Comparison of ENCODE assay signal across 27 cellular contexts in the genomic region with DNA sequence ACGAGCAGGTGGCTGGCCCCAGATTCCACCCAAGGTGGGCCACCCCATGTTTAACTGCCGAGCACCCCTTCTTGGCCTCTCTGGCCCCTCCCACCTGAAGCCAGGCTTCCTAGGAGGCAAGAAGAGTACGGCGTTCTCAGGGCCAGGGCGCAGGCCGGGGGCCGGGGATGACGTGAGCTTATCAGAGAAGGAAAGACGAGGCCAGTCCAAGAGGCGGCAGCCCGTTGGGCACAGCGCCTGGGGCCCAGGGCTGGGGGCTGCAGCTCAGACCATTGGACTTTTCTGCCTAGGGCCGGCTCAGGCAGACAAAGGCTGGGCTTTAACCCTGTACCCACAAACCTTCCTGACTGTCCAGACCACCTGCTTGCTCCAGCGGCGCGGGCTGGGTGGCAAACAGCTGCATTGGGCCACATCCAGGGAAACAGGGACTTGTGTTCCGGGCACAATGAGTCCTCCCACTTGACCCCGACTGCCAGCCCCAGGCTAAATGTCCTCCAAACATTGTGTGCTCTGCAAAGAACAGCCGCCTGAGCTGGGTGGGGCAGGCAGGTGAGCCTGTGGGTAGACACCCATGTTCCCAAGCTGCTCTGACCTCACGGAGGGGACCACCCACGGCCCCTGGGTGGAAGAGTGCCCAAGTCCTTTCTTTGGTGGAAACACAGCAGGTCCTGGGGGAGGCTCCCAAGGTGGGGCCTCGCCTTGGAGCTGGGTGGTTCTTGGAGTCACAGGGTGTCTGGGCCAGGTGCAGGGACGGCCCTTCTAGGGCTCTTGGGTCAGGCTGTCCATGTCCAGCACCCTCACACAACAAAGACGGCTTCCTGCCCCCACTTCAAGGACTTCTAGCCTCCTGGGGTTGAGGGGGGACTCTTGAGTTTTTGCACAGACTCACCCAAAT. TPM values are rescaled to one million over a fixed set of nuclear protein-coding genes. Genes with fewer than 3 reads are reported as not detected.
DNase-seq lines count a peak whose midpoint lies in the region; TF ChIP-seq lines count a peak whose summit lies in the region.
"Had no signal": no experiment of that assay in that cellular context is flagged by ENCODE, and none has a peak within 500 bp of the region (broad histone marks: within the 10 kb centered on the region; RNA-seq: fewer than 3 reads in every experiment).

No MANE protein-coding gene starts in this region.

- H3K36me3 Mint-ChIP-seq in activated CD4-positive, alpha-beta memory T cell treated with anti-CD3 and anti-CD28 coated beads, Interleukin-2, amount 10 ng/mL, durations not matched to agents 7 days and 5 days (ENCODE audit: low read depth) = no peaks in the 10 kb centered on the region
- H3K36me3 Mint-ChIP-seq: activated CD4-positive, alpha-beta memory T cell treated with anti-CD3 and anti-CD28 coated beads for 36 hours; natural killer cell treated with Interleukin-12 subunit alpha and Interleukin-12 subunit beta and Interleukin-15 and Interleukin-18, amount 100 ng/mL, for 72 hours; stimulated activated effector memory CD8-positive, alpha-beta T cell treated with anti-CD3 and anti-CD28 coated beads, Interleukin-12 subunit alpha, Interleukin-12 subunit beta, amount 100 ng/mL, for 72 hours had no signal

- no CpG with 5 or more reads among the region's 24 CpGs for WGBS in neuronal stem cell (ENCODE audit: extremely low coverage in 2 of 2, insufficient read length in 2 of 2, insufficient replicate concordance in 1 of 2), 2 donors

- peaks cover 4% of the 10 kb centered on the region for H3K79me1 ChIP-seq in neuronal stem cell (ENCODE audit: low read depth, low read length)

- H3K4me2 ChIP-seq in neuronal stem cell (ENCODE audit: insufficient read depth, low read length, poor library complexity, severe bottlenecking) = no peak overlapping the region

- H3K18ac ChIP-seq in neuronal stem cell (ENCODE audit: low read length) = no peak overlapping the region

- H2AK5ac ChIP-seq in neuronal stem cell (ENCODE audit: low read depth, low read length) = peak overlapping the region; percentile 26

- H3K36me3 ChIP-seq in neuronal stem cell (replicated peaks in 1 of 2; ENCODE audit: control insufficient read depth in 2 of 2, insufficient read depth in 2 of 2, low read length in 2 of 2) = peaks cover 0 to 6% of the 10 kb centered on the region in 2 donors
- H3K36me3 ChIP-seq: suprapubic skin had no signal

- CTCF ChIA-PET in activated CD4-positive, alpha-beta memory T cell treated with anti-CD3 and anti-CD28 coated beads, Interleukin-2, amount 10 ng/mL, durations not matched to agents 7 days and 5 days (lab: Charles Lee) = no interaction called here

- H2BK5ac ChIP-seq in neuronal stem cell (ENCODE audit: low read length) = peak overlapping the region; percentile 24

- peak overlapping the region in 1 of 2 donors; percentile 54 for H3K4me3 ChIP-seq in neuronal stem cell (ENCODE audit: low read length in 2 of 2)
- H3K4me3 ChIP-seq: esophagus muscularis mucosa, gastroesophageal sphincter, suprapubic skin had no signal

- no peaks in the 10 kb centered on the region for H3K9me3 Mint-ChIP-seq in activated CD4-positive, alpha-beta memory T cell treated with anti-CD3 and anti-CD28 coated beads, Interleukin-2, amount 10 ng/mL, durations not matched to agents 7 days and 5 days
- H3K9me3 Mint-ChIP-seq: activated B cell treated with CpG ODN at 0.5 μM for 24 hours; activated CD4-positive, alpha-beta memory T cell treated with anti-CD3 and anti-CD28 coated beads for 36 hours; natural killer cell treated with Interleukin-12 subunit alpha and Interleukin-12 subunit beta and Interleukin-15 and Interleukin-18, amount 100 ng/mL, for 72 hours; stimulated activated effector memory CD8-positive, alpha-beta T cell treated with anti-CD3 and anti-CD28 coated beads, Interleukin-12 subunit alpha, Interleukin-12 subunit beta, amount 100 ng/mL, for 72 hours; T-helper 2 cell treated with Interferon-gamma antibody and Interleukin-4, amounts not matched to agents 5 μg/mL and 100 μg/mL, for 36 hours had no signal

- no peak overlapping the region for H3K4ac ChIP-seq in neuronal stem cell (ENCODE audit: low read length)

- DNase-seq in COLO668 (lab: John Stamatoyannopoulos, UW; ENCODE audit: unreplicated experiment) (peak; percentile 88), neuronal stem cell (ENCODE audit: low spot score) (no peak), NCI-H226 (no peak), COLO829 (ENCODE audit: low spot score) (no peak)
- no peak for DNase-seq in activated CD4-positive, alpha-beta memory T cell treated with anti-CD3 and anti-CD28 coated beads, Interleukin-2, amount 10 ng/mL, durations not matched to agents 7 days and 5 days
- DNase-seq in central memory CD4-positive, alpha-beta T cell = no peak
- DNase-seq: activated B cell treated with CpG ODN at 0.5 μM for 24 hours; activated CD4-positive, alpha-beta memory T cell treated with anti-CD3 and anti-CD28 coated beads for 36 hours; activated gamma-delta T cell treated with Interleukin-2 at 50 U/mL for 16 hours; activated T-cell treated with anti-CD3 and anti-CD28 coated beads for 4 hours; DMS79 treated with DMSO at 0.1 percent for 48 hours; effector memory CD4-positive, alpha-beta T cell; KG1; NCI-H2081; stimulated activated CD4-positive, alpha-beta T cell treated with anti-CD3 and anti-CD28 coated beads, Interleukin-2, amount 100 ng/mL, for 24 hours had no signal

- no peak overlapping the region for H3K9ac ChIP-seq in neuronal stem cell (ENCODE audit: low read depth, low read length, poor library complexity)

- H4K8ac ChIP-seq in neuronal stem cell (ENCODE audit: low read depth, low read length) = no peak overlapping the region

- no peak overlapping the region for H3K14ac ChIP-seq in neuronal stem cell (ENCODE audit: low read length)

- H3K4me1 ChIP-seq in neuronal stem cell (ENCODE audit: control insufficient read depth in 2 of 2, insufficient read depth in 1 of 2, low read depth in 1 of 2, low read length in 2 of 2) = peaks cover 0 to 7% of the 10 kb centered on the region in 2 donors
- H3K4me1 ChIP-seq: gastroesophageal sphincter had no signal

- peaks cover 0 to 4% of the 10 kb centered on the region in 2 donors for H3K9me3 ChIP-seq in neuronal stem cell (replicated peaks in 1 of 2; ENCODE audit: control insufficient read depth in 2 of 2, insufficient read depth in 1 of 2, low read depth in 1 of 2, low read length in 2 of 2)
- H3K9me3 ChIP-seq: esophagus muscularis mucosa, gastroesophageal sphincter, suprapubic skin had no signal

- no peak overlapping the region for H3K23ac ChIP-seq in neuronal stem cell (ENCODE audit: low read depth, low read length, poor library complexity)

- no peak overlapping the region for H2AFZ ChIP-seq in neuronal stem cell (ENCODE audit: low read length)

- no peak overlapping the region for H2BK120ac ChIP-seq in neuronal stem cell (ENCODE audit: low read depth, low read length)

- H4K91ac ChIP-seq in neuronal stem cell (ENCODE audit: low read depth, low read length, poor library complexity) = no peak overlapping the region

- H3K27ac ChIP-seq in 22Rv1 (peak overlapping the region; percentile 62), VCaP (peak overlapping the region; percentile 20; the same call in 1 of the 2 replicates), neuronal stem cell (replicated peaks; ENCODE audit: low read length) (no peak overlapping the region)
- H3K27ac ChIP-seq: esophagus muscularis mucosa, gastroesophageal sphincter, suprapubic skin had no signal

- TF ChIP-seq CTCF in 22Rv1 (IDR thresholded peaks at IDR 0.05) = no peak
- TF ChIP-seq CTCF in VCaP (conservative IDR thresholded peaks at IDR 0.05) = no peak

- POLR2A ChIA-PET in activated CD4-positive, alpha-beta memory T cell treated with anti-CD3 and anti-CD28 coated beads, Interleukin-2, amount 10 ng/mL, durations not matched to agents 7 days and 5 days (lab: Charles Lee) = no interaction called here

- no peak overlapping the region for H3K27ac Mint-ChIP-seq in activated CD4-positive, alpha-beta memory T cell treated with anti-CD3 and anti-CD28 coated beads, Interleukin-2, amount 10 ng/mL, durations not matched to agents 7 days and 5 days
- H3K27ac Mint-ChIP-seq: activated B cell treated with CpG ODN at 0.5 μM for 24 hours; activated CD4-positive, alpha-beta memory T cell treated with anti-CD3 and anti-CD28 coated beads for 36 hours; brain; CD4-positive, alpha-beta memory T cell; natural killer cell treated with Interleukin-12 subunit alpha and Interleukin-12 subunit beta and Interleukin-15 and Interleukin-18, amount 100 ng/mL, for 72 hours; stimulated activated effector memory CD8-positive, alpha-beta T cell treated with anti-CD3 and anti-CD28 coated beads, Interleukin-12 subunit alpha, Interleukin-12 subunit beta, amount 100 ng/mL, for 72 hours; T-helper 2 cell treated with Interferon-gamma antibody and Interleukin-4, amounts not matched to agents 5 μg/mL and 100 μg/mL, for 36 hours had no signal

- H2BK15ac ChIP-seq in neuronal stem cell (ENCODE audit: low read length) = no peak overlapping the region

- no peaks in the 10 kb centered on the region for H3K4me1 Mint-ChIP-seq in activated CD4-positive, alpha-beta memory T cell treated with anti-CD3 and anti-CD28 coated beads, Interleukin-2, amount 10 ng/mL, durations not matched to agents 7 days and 5 days
- H3K4me1 Mint-ChIP-seq: brain; CD4-positive, alpha-beta memory T cell; stimulated activated effector memory CD8-positive, alpha-beta T cell treated with anti-CD3 and anti-CD28 coated beads, Interleukin-12 subunit alpha, Interleukin-12 subunit beta, amount 100 ng/mL, for 72 hours had no signal

- H2BK12ac ChIP-seq in neuronal stem cell (ENCODE audit: low read length) = no peak overlapping the region

- H3K27me3 Mint-ChIP-seq in activated CD4-positive, alpha-beta memory T cell treated with anti-CD3 and anti-CD28 coated beads, Interleukin-2, amount 10 ng/mL, durations not matched to agents 7 days and 5 days = no peaks in the 10 kb centered on the region
- H3K27me3 Mint-ChIP-seq: activated B cell treated with CpG ODN at 0.5 μM for 24 hours; activated CD4-positive, alpha-beta memory T cell treated with anti-CD3 and anti-CD28 coated beads for 36 hours; CD4-positive, alpha-beta memory T cell; natural killer cell treated with Interleukin-12 subunit alpha and Interleukin-12 subunit beta and Interleukin-15 and Interleukin-18, amount 100 ng/mL, for 72 hours had no signal

- H3K4me3 Mint-ChIP-seq in activated CD4-positive, alpha-beta memory T cell treated with anti-CD3 and anti-CD28 coated beads, Interleukin-2, amount 10 ng/mL, durations not matched to agents 7 days and 5 days = no peak overlapping the region
- H3K4me3 Mint-ChIP-seq: activated B cell treated with CpG ODN at 0.5 μM for 24 hours; activated CD4-positive, alpha-beta memory T cell treated with anti-CD3 and anti-CD28 coated beads for 36 hours; brain; CD4-positive, alpha-beta memory T cell; natural killer cell treated with Interleukin-12 subunit alpha and Interleukin-12 subunit beta and Interleukin-15 and Interleukin-18, amount 100 ng/mL, for 72 hours; stimulated activated effector memory CD8-positive, alpha-beta T cell treated with anti-CD3 and anti-CD28 coated beads, Interleukin-12 subunit alpha, Interleukin-12 subunit beta, amount 100 ng/mL, for 72 hours; T-helper 2 cell treated with Interferon-gamma antibody and Interleukin-4, amounts not matched to agents 5 μg/mL and 100 μg/mL, for 36 hours had no signal

- H3K27me3 ChIP-seq in neuronal stem cell (ENCODE audit: control insufficient read depth in 3 of 3, insufficient read depth in 3 of 3, low read depth in 1 of 3, low read length in 3 of 3) = peaks cover 0 to 7% (median 0%) of the 10 kb centered on the region in 3 experiments
- H3K27me3 ChIP-seq: esophagus muscularis mucosa, gastroesophageal sphincter, suprapubic skin had no signal

RNA-seq across cellular contexts. Expression of a gene that starts 21.9 kb away (rescaled TPM):
- 0.01 TPM for polyA plus RNA-seq in neuronal stem cell (2013, experiment 1 of 2)
- not detected for polyA plus RNA-seq in neuronal stem cell (2013, experiment 2 of 2)
- total RNA-seq in activated CD4-positive, alpha-beta memory T cell treated with anti-CD3 and anti-CD28 coated beads, Interleukin-2, amount 10 ng/mL, durations not matched to agents 7 days and 5 days = not detected
- total RNA-seq: activated CD4-positive, alpha-beta memory T cell treated with anti-CD3 and anti-CD28 coated beads for 36 hours; CD4-positive, alpha-beta memory T cell; kidney epithelial cell; natural killer cell treated with Interleukin-12 subunit alpha and Interleukin-12 subunit beta and Interleukin-15 and Interleukin-18, amount 100 ng/mL, for 72 hours; NCI-H460 had no signal
- polyA plus RNA-seq: CD4-positive, alpha-beta memory T cell had no signal
